In genomic region chr13:91955546-91956355, GRCh38 we compare ENCODE assay signal across 2 cellular contexts.
TF ChIP-seq lines count a peak whose summit lies in the region.

No MANE protein-coding gene starts in this region.

TF ChIP-seq in HepG2, 621 proteins besides CTCF, POLR2A, EP300 and RAD21:
- TF ChIP-seq KDM4B (CRISPR knock-in tag; IDR thresholded peaks at IDR 0.05) (no peak), ZNF740 (CRISPR knock-in tag; IDR thresholded peaks at IDR 0.05) (peak; percentile 54; the same call in 1 of the 2 replicates)
TF ChIP-seq in HepG2: peak in this region for 1.

TF ChIP-seq in H1, 55 proteins besides CTCF, POLR2A, EP300 and RAD21:
- TF ChIP-seq CEBPB (IDR thresholded peaks at IDR 0.05; ENCODE audit: low read depth, low read length) (no peak), EZH2 (IDR thresholded peaks at IDR 0.05; ENCODE audit: low read depth, low read length, severe bottlenecking) (no peak), TBP (IDR thresholded peaks at IDR 0.05; ENCODE audit: low read depth, low read length) (no peak), CBX8 (IDR thresholded peaks at IDR 0.05; ENCODE audit: borderline replicate concordance, low read depth, low read length) (no peak), BCL11A (IDR thresholded peaks at IDR 0.05; ENCODE audit: low read depth in 2 of 2, low read length in 2 of 2) (no peak), RFX5 (IDR thresholded peaks at IDR 0.05; ENCODE audit: borderline replicate concordance, low read depth, low read length) (no peak), JUND (IDR thresholded peaks at IDR 0.05; ENCODE audit: low read length) (no peak), RNF2 (IDR thresholded peaks at IDR 0.05; ENCODE audit: borderline replicate concordance, low read depth, low read length, missing control alignments, poor library complexity, severe bottlenecking) (no peak), SAP30 (IDR thresholded peaks at IDR 0.05; ENCODE audit: insufficient read depth, insufficient replicate concordance, low read length) (no peak), SUZ12 (IDR thresholded peaks at IDR 0.05; ENCODE audit: low read length) (no peak)
- TF ChIP-seq, protein P1, sequence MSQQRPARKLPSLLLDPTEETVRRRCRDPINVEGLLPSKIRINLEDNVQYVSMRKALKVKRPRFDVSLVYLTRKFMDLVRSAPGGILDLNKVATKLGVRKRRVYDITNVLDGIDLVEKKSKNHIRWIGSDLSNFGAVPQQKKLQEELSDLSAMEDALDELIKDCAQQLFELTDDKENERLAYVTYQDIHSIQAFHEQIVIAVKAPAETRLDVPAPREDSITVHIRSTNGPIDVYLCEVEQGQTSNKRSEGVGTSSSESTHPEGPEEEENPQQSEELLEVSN (IDR thresholded peaks at IDR 0.05): no peak
- TF ChIP-seq, protein P2, sequence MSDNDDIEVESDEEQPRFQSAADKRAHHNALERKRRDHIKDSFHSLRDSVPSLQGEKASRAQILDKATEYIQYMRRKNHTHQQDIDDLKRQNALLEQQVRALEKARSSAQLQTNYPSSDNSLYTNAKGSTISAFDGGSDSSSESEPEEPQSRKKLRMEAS (IDR thresholded peaks at IDR 0.05): no peak
